1 cellular context compared by ENCODE assay signal in the genomic region with DNA sequence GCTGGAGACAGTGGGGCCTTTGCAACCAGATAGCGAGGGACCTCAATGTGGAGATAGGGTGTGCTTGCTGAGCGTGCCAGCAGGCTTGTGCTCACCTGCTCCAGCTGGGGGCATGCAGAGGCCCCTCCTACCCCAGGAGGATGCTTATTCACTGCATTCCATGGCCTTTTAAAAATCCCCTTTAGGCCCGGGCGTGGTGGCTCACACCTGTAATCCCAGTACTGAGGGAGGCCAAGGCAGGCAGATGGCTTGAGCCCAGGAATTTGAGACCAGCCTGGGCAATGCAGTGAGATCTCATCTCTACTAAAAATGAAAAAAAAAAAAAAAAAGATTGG.
TF ChIP-seq lines count a peak whose summit lies in the region.

No MANE protein-coding gene starts in this region.

TF ChIP-seq in SK-N-SH, 30 proteins besides CTCF, POLR2A, EP300 and RAD21:
- TF ChIP-seq RFX5 (IDR thresholded peaks at IDR 0.05; ENCODE audit: low read length) (no peak), NFIC (IDR thresholded peaks at IDR 0.05; ENCODE audit: borderline replicate concordance) (no peak), SMC3 (IDR thresholded peaks at IDR 0.05; ENCODE audit: low read depth, low read length) (no peak), MXI1 (IDR thresholded peaks at IDR 0.05; ENCODE audit: low read depth, low read length) (no peak; the same call in 1 of the 2 replicates), ELF1 (IDR thresholded peaks at IDR 0.05) (no peak), JUND (IDR thresholded peaks at IDR 0.05) (no peak), CHD2 (IDR thresholded peaks at IDR 0.05; ENCODE audit: low read length, partially characterized antibody) (no peak), TAF1 (IDR thresholded peaks at IDR 0.05; ENCODE audit: borderline replicate concordance, low read depth, low read length) (no peak), POLR2AphosphoS5 (IDR thresholded peaks at IDR 0.05; ENCODE audit: low read depth, low read length) (no peak), EZH2phosphoT487 (IDR thresholded peaks at IDR 0.05; ENCODE audit: borderline replicate concordance, low read depth) (no peak)
- TF ChIP-seq, protein P1, sequence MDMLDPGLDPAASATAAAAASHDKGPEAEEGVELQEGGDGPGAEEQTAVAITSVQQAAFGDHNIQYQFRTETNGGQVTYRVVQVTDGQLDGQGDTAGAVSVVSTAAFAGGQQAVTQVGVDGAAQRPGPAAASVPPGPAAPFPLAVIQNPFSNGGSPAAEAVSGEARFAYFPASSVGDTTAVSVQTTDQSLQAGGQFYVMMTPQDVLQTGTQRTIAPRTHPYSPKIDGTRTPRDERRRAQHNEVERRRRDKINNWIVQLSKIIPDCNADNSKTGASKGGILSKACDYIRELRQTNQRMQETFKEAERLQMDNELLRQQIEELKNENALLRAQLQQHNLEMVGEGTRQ (IDR thresholded peaks at IDR 0.05; ENCODE audit: borderline replicate concordance, low read depth, low read length), result no peak
- TF ChIP-seq, protein P2, sequence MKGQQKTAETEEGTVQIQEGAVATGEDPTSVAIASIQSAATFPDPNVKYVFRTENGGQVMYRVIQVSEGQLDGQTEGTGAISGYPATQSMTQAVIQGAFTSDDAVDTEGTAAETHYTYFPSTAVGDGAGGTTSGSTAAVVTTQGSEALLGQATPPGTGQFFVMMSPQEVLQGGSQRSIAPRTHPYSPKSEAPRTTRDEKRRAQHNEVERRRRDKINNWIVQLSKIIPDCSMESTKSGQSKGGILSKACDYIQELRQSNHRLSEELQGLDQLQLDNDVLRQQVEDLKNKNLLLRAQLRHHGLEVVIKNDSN (IDR thresholded peaks at IDR 0.05; ENCODE audit: borderline replicate concordance, low read depth), result no peak
- TF ChIP-seq, protein P3, sequence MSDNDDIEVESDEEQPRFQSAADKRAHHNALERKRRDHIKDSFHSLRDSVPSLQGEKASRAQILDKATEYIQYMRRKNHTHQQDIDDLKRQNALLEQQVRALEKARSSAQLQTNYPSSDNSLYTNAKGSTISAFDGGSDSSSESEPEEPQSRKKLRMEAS (IDR thresholded peaks at IDR 0.05; ENCODE audit: low read depth), result no peak
